Comparison of ENCODE assay signal across 35 cellular contexts in the genomic region with DNA sequence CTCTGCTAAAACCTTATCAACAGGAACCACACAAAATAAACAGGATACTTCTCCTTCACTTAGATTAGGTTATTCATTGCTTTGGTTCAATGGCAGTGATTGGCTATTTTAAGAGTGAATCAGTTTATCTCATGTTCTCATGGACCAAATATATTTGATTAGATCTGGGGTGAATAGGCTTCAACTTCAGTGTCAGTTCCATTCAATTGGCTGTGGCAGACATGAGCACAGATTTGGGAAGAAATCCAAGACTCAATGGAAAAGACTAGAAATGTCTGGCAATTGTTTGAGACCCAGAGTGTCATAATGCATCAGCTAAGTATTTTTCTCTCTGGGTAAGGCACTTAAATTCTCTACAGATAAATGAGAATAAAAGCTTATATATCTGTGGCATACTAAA. TPM values are rescaled to one million over a fixed set of nuclear protein-coding genes. Genes with fewer than 3 reads are reported as not detected.
"Had no signal": no experiment of that assay in that cellular context is flagged by ENCODE, and none has a peak within 500 bp of the region (broad histone marks: within the 10 kb centered on the region; RNA-seq: fewer than 3 reads in every experiment).

No MANE protein-coding gene starts in this region.

- H3K4me3 Mint-ChIP-seq: activated CD4-positive, alpha-beta memory T cell treated with anti-CD3 and anti-CD28 coated beads for 36 hours; activated CD4-positive, alpha-beta T cell treated with anti-CD3 and anti-CD28 coated beads for 36 hours; activated naive CD4-positive, alpha-beta T cell treated with anti-CD3 and anti-CD28 coated beads, Interleukin-2, amount 10 ng/mL, durations not matched to agents 7 days and 5 days; activated naive CD8-positive, alpha-beta T cell; activated naive CD8-positive, alpha-beta T cell treated with anti-CD3 and anti-CD28 coated beads, Interleukin-2, amount 50 U/mL, for 24 hours; activated T-cell treated with anti-CD3 and anti-CD28 coated beads, Interleukin-2, amount 50 U/mL, for 4 hours; activated T-helper 1 cell treated with anti-CD3 and anti-CD28 coated beads, Interleukin-12 subunit alpha, Interleukin-12 subunit beta, Interleukin-2, Interleukin-4 antibody, amounts not matched to agents 30 ng/mL and 10 ng/mL and 1 ng/mL, durations not matched to agents 14 hours and 24 hours and 36 hours; WTC11 had no signal

- H3K36me3 Mint-ChIP-seq: activated CD4-positive, alpha-beta memory T cell treated with anti-CD3 and anti-CD28 coated beads for 36 hours; activated naive CD4-positive, alpha-beta T cell treated with anti-CD3 and anti-CD28 coated beads, Interleukin-2, amount 10 ng/mL, durations not matched to agents 7 days and 5 days; activated naive CD8-positive, alpha-beta T cell; WTC11 had no signal

- DNase-seq: activated CD4-positive, alpha-beta memory T cell treated with anti-CD3 and anti-CD28 coated beads for 36 hours; activated CD4-positive, alpha-beta T cell treated with anti-CD3 and anti-CD28 coated beads for 36 hours; activated CD4-positive, alpha-beta T cell treated with anti-CD3 and anti-CD28 coated beads, Interleukin-2, amount 50 U/mL, for 1 hour; activated CD8-positive, alpha-beta memory T cell treated with anti-CD3 and anti-CD28 coated beads, Interleukin-2, amount 50 U/mL, for 4 hours; activated naive CD4-positive, alpha-beta T cell treated with anti-CD3 and anti-CD28 coated beads, Interleukin-2, amount 10 ng/mL, durations not matched to agents 7 days and 5 days; activated naive CD8-positive, alpha-beta T cell treated with anti-CD3 and anti-CD28 coated beads, Interleukin-2, amount 50 U/mL, for 24 hours; activated T-cell treated with anti-CD3 and anti-CD28 coated beads for 4 hours; activated T-cell treated with anti-CD3 and anti-CD28 coated beads, Interleukin-2, amount 50 U/mL, for 4 hours; amniotic stem cell; aorta; body of pancreas; Karpas-422; NCI-H1105; NCI-H1417 treated with DMSO at 0.1 percent for 48 hours; NCI-H187 treated with DMSO at 0.1 percent for 48 hours; NCI-H2081; NCI-H2227 treated with DMSO at 0.1 percent for 48 hours; NCI-H510A treated with DMSO at 0.1 percent for 48 hours; NCI-H69; NCI-H82; NK-92 treated with Interleukin-12 subunit alpha and Interleukin-12 subunit beta, amount 100 ng/mL, for 24 hours; PC-9; SIG-M5; T1000 had no signal

- ATAC-seq: activated CD4-positive, alpha-beta T cell treated with anti-CD3 and anti-CD28 coated beads for 36 hours; activated CD4-positive, CD25-positive, alpha-beta regulatory T cell treated with anti-CD3 and anti-CD28 coated beads, Interleukin-2, amount 50 U/mL, for 24 hours; activated naive CD8-positive, alpha-beta T cell treated with anti-CD3 and anti-CD28 coated beads, Interleukin-2, amount 50 U/mL, for 24 hours; activated T-cell treated with anti-CD3 and anti-CD28 coated beads, Interleukin-2, amount 50 U/mL, for 4 hours; body of pancreas; K562; Right ventricle myocardium inferior; WTC11 had no signal

- H3K27ac Mint-ChIP-seq: activated CD4-positive, alpha-beta memory T cell treated with anti-CD3 and anti-CD28 coated beads for 36 hours; activated CD4-positive, alpha-beta T cell treated with anti-CD3 and anti-CD28 coated beads for 36 hours; activated naive CD4-positive, alpha-beta T cell treated with anti-CD3 and anti-CD28 coated beads, Interleukin-2, amount 10 ng/mL, durations not matched to agents 7 days and 5 days; activated naive CD8-positive, alpha-beta T cell; activated naive CD8-positive, alpha-beta T cell treated with anti-CD3 and anti-CD28 coated beads, Interleukin-2, amount 50 U/mL, for 24 hours; activated T-helper 1 cell treated with anti-CD3 and anti-CD28 coated beads, Interleukin-12 subunit alpha, Interleukin-12 subunit beta, Interleukin-2, Interleukin-4 antibody, amounts not matched to agents 30 ng/mL and 10 ng/mL and 1 ng/mL, durations not matched to agents 14 hours and 24 hours and 36 hours; WTC11 had no signal

- H3K27me3 Mint-ChIP-seq: activated CD4-positive, alpha-beta memory T cell treated with anti-CD3 and anti-CD28 coated beads for 36 hours; activated CD4-positive, alpha-beta T cell treated with anti-CD3 and anti-CD28 coated beads for 36 hours; activated naive CD4-positive, alpha-beta T cell treated with anti-CD3 and anti-CD28 coated beads, Interleukin-2, amount 10 ng/mL, durations not matched to agents 7 days and 5 days; activated naive CD8-positive, alpha-beta T cell; activated naive CD8-positive, alpha-beta T cell treated with anti-CD3 and anti-CD28 coated beads, Interleukin-2, amount 50 U/mL, for 24 hours had no signal

- H3K4me3 ChIP-seq: body of pancreas, breast epithelium, K562, PC-9 had no signal

- H3K9me3 Mint-ChIP-seq: WTC11 had no signal

- H3K4me1 Mint-ChIP-seq: activated CD4-positive, alpha-beta T cell treated with anti-CD3 and anti-CD28 coated beads for 36 hours; activated naive CD4-positive, alpha-beta T cell treated with anti-CD3 and anti-CD28 coated beads, Interleukin-2, amount 10 ng/mL, durations not matched to agents 7 days and 5 days; activated naive CD8-positive, alpha-beta T cell treated with anti-CD3 and anti-CD28 coated beads, Interleukin-2, amount 50 U/mL, for 24 hours; WTC11 had no signal

RNA-seq across cellular contexts. Expression of a gene that starts 37.1 kb away (rescaled TPM):
- total RNA-seq: activated CD4-positive, alpha-beta memory T cell treated with anti-CD3 and anti-CD28 coated beads for 36 hours; activated CD4-positive, alpha-beta T cell treated with anti-CD3 and anti-CD28 coated beads for 36 hours; activated T-cell treated with anti-CD3 and anti-CD28 coated beads, Interleukin-2, amount 50 U/mL, for 4 hours; activated T-helper 1 cell treated with anti-CD3 and anti-CD28 coated beads, Interleukin-12 subunit alpha, Interleukin-12 subunit beta, Interleukin-2, Interleukin-4 antibody, amounts not matched to agents 30 ng/mL and 10 ng/mL and 1 ng/mL, durations not matched to agents 14 hours and 24 hours and 36 hours; aorta; breast epithelium; cardiac septum; MCF 10A; PC-9; Right ventricle myocardium inferior; T-helper 1 cell treated with Interleukin-12 subunit alpha and Interleukin-12 subunit beta and Interleukin-4 antibody, amounts not matched to agents 30 ng/mL and 1 ng/mL, for 36 hours; T-helper 2 cell treated with Interferon-gamma antibody and Interleukin-4, amounts not matched to agents 100 ng/mL and 5 ng/mL, for 36 hours had no signal
